Comparison of ENCODE assay signal across 8 cellular contexts in genomic region chr1:209607102-209607794, GRCh38. TPM values are rescaled to one million over a fixed set of nuclear protein-coding genes. Genes with fewer than 3 reads are reported as not detected.
DNase-seq lines count a peak whose midpoint lies in the region; ATAC-seq, FAIRE-seq and TF ChIP-seq lines count a peak whose summit lies in the region.

No MANE protein-coding gene starts in this region.

- no peaks in the 10 kb centered on the region for H4K20me1 ChIP-seq in MM.1S (ENCODE audit: insufficient read depth, low read length)

- H3K79me2 ChIP-seq in MM.1S (ENCODE audit: low read length), result no peaks in the 10 kb centered on the region

- ATAC-seq in GM18868 (IDR thresholded peaks at IDR 0.05; ENCODE audit: unreplicated experiment) (peak; percentile 95), HG02623 (IDR thresholded peaks at IDR 0.05; ENCODE audit: unreplicated experiment) (peak; percentile 91)

- H3K4me3 ChIP-seq in small intestine (ENCODE audit: low read depth in 1 of 2, low read length in 2 of 2) (no peak overlapping the region), BE2C (ENCODE audit: low read depth, low read length) (no peak overlapping the region), MM.1S (ENCODE audit: low read length) (no peak overlapping the region)

- WGBS in small intestine, 3 donors, result 11 to 68% (median 13%) methylated on average over 1 of the region's 1 CpG

- H2AFZ ChIP-seq in MM.1S (ENCODE audit: low read length), result no peak overlapping the region

- no peaks in the 10 kb centered on the region for H3K9me2 ChIP-seq in MM.1S (replicated peaks; ENCODE audit: insufficient read depth, low read length)

- H3K9ac ChIP-seq in MM.1S (ENCODE audit: low read length), result no peak overlapping the region

- FAIRE-seq in small intestine (lab: Jason Lieb, UNC), result no peak

- H3K27me3 ChIP-seq in small intestine (ENCODE audit: control insufficient read depth in 2 of 2, insufficient read depth in 2 of 2, low read length in 2 of 2) (no peaks in the 10 kb centered on the region), BE2C (no peaks in the 10 kb centered on the region), MM.1S (replicated peaks; ENCODE audit: insufficient read depth, low read length) (no peaks in the 10 kb centered on the region)

- H3K4me1 ChIP-seq in small intestine (ENCODE audit: control insufficient read depth in 2 of 2, insufficient read depth in 1 of 2, low read depth in 1 of 2, low read length in 1 of 2), result no peaks in the 10 kb centered on the region
- no peaks in the 10 kb centered on the region for H3K4me1 ChIP-seq in BE2C
- H3K4me1 ChIP-seq in MM.1S (ENCODE audit: low read length), result 0 out of 2 replicates have a peak, but pooled peaks cover 8% of the 10 kb centered on the region

- TF ChIP-seq CTCF in BE2C (IDR thresholded peaks at IDR 0.05; ENCODE audit: low read depth, low read length) (no peak), MM.1S (IDR thresholded peaks at IDR 0.05; ENCODE audit: low read length) (no peak)

- DNase-seq in SW480 (ENCODE audit: low spot score) (peak; percentile 44), small intestine (peak; percentile 27), BE2C (no peak), MM.1S (no peak), ecto neural progenitor cell (ENCODE audit: low spot score) (no peak), NCI-H1105 (lab: John Stamatoyannopoulos, UW) (no peak)

- H3K36me3 ChIP-seq in small intestine (ENCODE audit: control insufficient read depth in 2 of 2, insufficient read depth in 2 of 2, low read length in 2 of 2) (no peaks in the 10 kb centered on the region), BE2C (no peaks in the 10 kb centered on the region), MM.1S (replicated peaks; ENCODE audit: insufficient read depth, low read length) (no peaks in the 10 kb centered on the region)

- H3K27ac ChIP-seq in small intestine (ENCODE audit: low read depth in 1 of 2, low read length in 1 of 2) (no peak overlapping the region), MM.1S (ENCODE audit: low read length) (no peak overlapping the region)

- H3F3A ChIP-seq in MM.1S (ENCODE audit: insufficient read depth, low read length), result no peaks in the 10 kb centered on the region

- no peaks in the 10 kb centered on the region for H3K9me3 ChIP-seq in small intestine (ENCODE audit: control insufficient read depth, low read depth)
- no peaks in the 10 kb centered on the region for H3K9me3 ChIP-seq in BE2C
- H3K9me3 ChIP-seq in MM.1S (replicated peaks; ENCODE audit: insufficient read depth, low read length), result no peaks in the 10 kb centered on the region

- no peak overlapping the region for H3K4me2 ChIP-seq in MM.1S (ENCODE audit: low read depth, low read length)

RNA-seq across cellular contexts. Expression of gene CAMK1G, which starts 23.7 kb away (rescaled TPM):
- under 1 TPM in 1 of 3 donors, not detected in 2; 0.37 TPM for polyA plus RNA-seq in small intestine
- not detected for polyA plus RNA-seq in BE2C (2012; ENCODE audit: insufficient read depth, insufficient read length, low read depth)

RNA-seq across cellular contexts. Expression of gene LAMB3, which starts 45.0 kb away (rescaled TPM):
- 10 to 100 TPM; 33.8 to 62.7 (median 36.5) TPM for polyA plus RNA-seq in small intestine
- polyA plus RNA-seq in BE2C (2012; ENCODE audit: insufficient read depth, insufficient read length, low read depth), result 0.26 TPM

Comparison
In these comparisons a context has a peak if more than half of its experiments do, and no peak if none do; other contexts are left out.
1. DNase-seq: peak in SW480 (single experiment) and small intestine (single experiment); none in BE2C (single experiment), MM.1S (single experiment), ecto neural progenitor cell (single experiment) and NCI-H1105 (single experiment).